Comparison of ENCODE assay signal across 22 cellular contexts in the genomic region with DNA sequence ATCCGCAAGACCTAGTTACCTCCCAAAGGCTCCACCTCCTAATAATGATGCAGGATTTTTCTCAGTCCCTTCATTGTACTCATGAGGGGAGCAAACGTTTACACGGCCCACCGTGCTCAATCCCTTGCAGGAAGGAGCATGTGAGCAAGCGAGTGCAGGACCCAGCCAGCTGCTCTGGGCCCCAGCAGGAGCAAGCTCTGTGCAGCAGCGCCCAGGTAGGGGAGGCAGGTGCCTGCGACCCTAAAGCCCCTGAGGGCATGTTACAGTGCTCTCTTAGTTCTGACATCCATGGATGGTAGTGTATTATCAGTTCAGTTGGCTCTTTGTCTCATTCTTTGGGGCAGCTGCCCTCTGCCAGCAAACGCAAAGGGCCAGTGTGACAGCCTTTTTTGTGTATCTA.
A peak's percentile ranks its signal among the peaks of the same experiment; 100 is the strongest.
DNase-seq lines count a peak whose midpoint lies in the region; ATAC-seq, FAIRE-seq and TF ChIP-seq lines count a peak whose summit lies in the region.
"Had no signal": no experiment of that assay in that cellular context is flagged by ENCODE, and none has a peak within 500 bp of the region (broad histone marks: within the 10 kb centered on the region; RNA-seq: fewer than 3 reads in every experiment).

No MANE protein-coding gene starts in this region.

- H3K79me2 ChIP-seq in K562 (ENCODE audit: control insufficient read depth, insufficient read depth, low read length), result no peaks in the 10 kb centered on the region

- peak overlapping the region; percentile 88 for H3K18ac ChIP-seq in IMR-90 (ENCODE audit: low read depth, low read length)

- no peaks in the 10 kb centered on the region for H3K27me3 Mint-ChIP-seq in osteocyte (ENCODE audit: unreplicated experiment)
- H3K27me3 Mint-ChIP-seq: B cell had no signal

- H3K4me2 ChIP-seq in IMR-90 (ENCODE audit: low read depth, low read length) (no peak overlapping the region), K562 (ENCODE audit: insufficient read depth, low read length) (no peak overlapping the region)

- H4K20me1 ChIP-seq in IMR-90 (ENCODE audit: insufficient read depth, low read length) (no peaks in the 10 kb centered on the region), K562 (replicated peaks; ENCODE audit: control insufficient read depth, insufficient read depth, low read length) (no peaks in the 10 kb centered on the region)

- BruUV-seq in IMR-90 (replicated peaks; lab: Mats Ljungman, UMichigan) (no TSS peak), K562 (replicated peaks; lab: Mats Ljungman, UMichigan) (no TSS peak)

- H2BK15ac ChIP-seq in IMR-90 (ENCODE audit: low read depth, low read length), result peak overlapping the region; percentile 88; the same call in 1 of the 3 replicates

- no peak for FAIRE-seq in K562 (lab: Jason Lieb, UNC)
- FAIRE-seq in pancreas (lab: Jason Lieb, UNC), result no peak
- FAIRE-seq: G401.6 had no signal

- no peaks in the 10 kb centered on the region for H3K36me3 Mint-ChIP-seq in osteocyte (ENCODE audit: unreplicated experiment)

- peak overlapping the region; percentile 49; the same call in 1 of the 2 replicates for H2AK5ac ChIP-seq in IMR-90 (ENCODE audit: low read depth, low read length)

- H3K9ac ChIP-seq in IMR-90 (ENCODE audit: low read depth, low read length) (no peak overlapping the region), K562 (ENCODE audit: insufficient read depth in 1 of 2, low read depth in 2 of 2, low read length in 2 of 2) (no peak overlapping the region)

- H2BK5ac ChIP-seq in IMR-90 (ENCODE audit: low read depth, low read length, poor library complexity, severe bottlenecking), result peak overlapping the region; percentile 57

- dilution Hi-C loops in IMR-90 (cut with HindIII; ENCODE audit: low sequenced_read_pairs, unreplicated experiment), result no loop called here

- 0 out of 2 replicates have a peak overlapping the region, but pooled peaks have one; percentile 64 for H3K14ac ChIP-seq in IMR-90 (replicated peaks; ENCODE audit: low read depth, low read length)

- ATAC-seq in IMR-90 (ENCODE audit: low read depth) (no peak), K562 (peak; percentile 37; the same call in 1 of the 3 replicates), pancreas (no peak)
- ATAC-seq: PC-3 had no signal

- no peaks in the 10 kb centered on the region for H3K9me3 ChIP-seq in IMR-90 (ENCODE audit: control insufficient read depth, insufficient read depth, low read length)
- no peaks in the 10 kb centered on the region for H3K9me3 ChIP-seq in K562 (replicated peaks; ENCODE audit: control insufficient read depth, insufficient read depth, low read depth, low read length)
- peaks cover 0 to 3% (median 0%) of the 10 kb centered on the region in 4 donors for H3K9me3 ChIP-seq in pancreas
- H3K9me3 ChIP-seq: SJCRH30 had no signal

- H3K4me1 ChIP-seq in IMR-90 (ENCODE audit: control insufficient read depth, insufficient read depth, low read length), result peaks cover 27% of the 10 kb centered on the region
- no peaks in the 10 kb centered on the region for H3K4me1 ChIP-seq in K562 (replicated peaks in 1 of 2; ENCODE audit: control insufficient read depth in 2 of 2, insufficient read depth in 2 of 2, low read length in 2 of 2)
- no peaks in the 10 kb centered on the region for H3K4me1 ChIP-seq in pancreas
- H3K4me1 ChIP-seq: SJCRH30 had no signal

- peaks cover 14% of the 10 kb centered on the region; the same call in 1 of the 2 replicates for H3K9me1 ChIP-seq in IMR-90 (ENCODE audit: insufficient read depth, low read length)
- no peaks in the 10 kb centered on the region for H3K9me1 ChIP-seq in K562 (ENCODE audit: control insufficient read depth, insufficient read depth, low read length)

- TF ChIP-seq CTCF in IMR-90 (conservative IDR thresholded peaks at IDR 0.05; ENCODE audit: low read depth, low read length), result no peak
- no peak for TF ChIP-seq CTCF in K562 (IDR thresholded peaks at IDR 0.05 in 2 of 3, conservative IDR thresholded peaks at IDR 0.05 in 1 of 3; ENCODE audit: insufficient read depth in 2 of 3, low read depth in 1 of 3, low read length in 3 of 3)
- TF ChIP-seq CTCF in osteocyte (IDR thresholded peaks at IDR 0.05), result no peak
- TF ChIP-seq CTCF in pancreas (IDR thresholded peaks at IDR 0.05), result no peak

- peak overlapping the region; percentile 85 for H4K91ac ChIP-seq in IMR-90 (ENCODE audit: insufficient read depth, low read depth, low read length)

- in situ Hi-C loops in IMR-90 (cut with MboI; ENCODE audit: low sequenced_read_pairs), result no loop called here
- in situ Hi-C loops in K562 (cut with MboI), result no loop called here

- no peak overlapping the region for H3K27ac Mint-ChIP-seq in osteocyte (ENCODE audit: unreplicated experiment)
- H3K27ac Mint-ChIP-seq: B cell had no signal

- H3K79me1 ChIP-seq in IMR-90 (ENCODE audit: low read depth in 1 of 2, low read length in 2 of 2), result no peaks in the 10 kb centered on the region

- TF ChIP-seq RAD21 in IMR-90 (IDR thresholded peaks at IDR 0.05; ENCODE audit: low read length) (no peak), K562 (CRISPR knock-in tag; conservative IDR thresholded peaks at IDR 0.05 in 1 of 2, IDR thresholded peaks at IDR 0.05 in 1 of 2) (no peak)

- H3K27me3 ChIP-seq in IMR-90 (ENCODE audit: control insufficient read depth, insufficient read depth, low read length) (no peaks in the 10 kb centered on the region), K562 (ENCODE audit: control insufficient read depth in 2 of 2, insufficient read depth in 2 of 2, low read length in 2 of 2) (no peaks in the 10 kb centered on the region), pancreas (no peaks in the 10 kb centered on the region)
- H3K27me3 ChIP-seq: SJCRH30 had no signal

- 82% methylated on average over 6 of the region's 8 CpGs; no CpG with 5 or more reads in 1 of the 2 experiments for WGBS in IMR-90 (ENCODE audit: extremely low coverage in 2 of 2, insufficient read length in 1 of 2), 2 experiments
- 1% methylated on average over 7 of the region's 8 CpGs for WGBS in K562 (ENCODE audit: insufficient coverage, low coverage, missing lambda C conversion rate)
- 79 to 87% methylated on average over 8 of the region's 8 CpGs for WGBS in pancreas, 2 donors

- H2BK20ac ChIP-seq in IMR-90 (ENCODE audit: low read depth, low read length), result peak overlapping the region; percentile 93

- TF ChIP-seq POLR2A in IMR-90 (IDR thresholded peaks at IDR 0.05; ENCODE audit: low read depth, low read length) (no peak), K562 (conservative IDR thresholded peaks at IDR 0.05) (no peak)

- DNase-seq in NCI-H146 (lab: John Stamatoyannopoulos, UW), result peak; percentile 18
- no peak for DNase-seq in NCI-H146 treated with DMSO at 0.1 percent for 48 hours (lab: John Stamatoyannopoulos, UW; ENCODE audit: unreplicated experiment)
- DNase-seq in IMR-90, result no peak
- DNase-seq in K562 (ENCODE audit: extremely low read depth in 1 of 4, low spot score in 3 of 4), result no peak
- DNase-seq in osteocyte (ENCODE audit: extremely low spot score, unreplicated experiment), result peak; percentile 69
- DNase-seq in NCI-H2107 treated with DMSO at 0.1 percent for 48 hours (lab: John Stamatoyannopoulos, UW; ENCODE audit: unreplicated experiment), result no peak
- DNase-seq in pancreas, result no peak
- no peak for DNase-seq in NCI-H2107 (lab: John Stamatoyannopoulos, UW)
- DNase-seq: COR-L47, DMS 273 treated with DMSO at 0.1 percent for 48 hours, H7, KBM-7, NCI-H1105 treated with DMSO at 0.1 percent for 48 hours, NCI-H187, NCI-H345, NCI-H524 treated with DMSO at 0.1 percent for 48 hours, PC-3, SJCRH30 had no signal

- intact Hi-C loops in IMR-90 (cut with micrococcal nuclease), result no loop called here
- intact Hi-C loops in K562 (cut with micrococcal nuclease), result no loop called here
- intact Hi-C loops in pancreas (cut with DNase I), result no loop called here

- H3K4me3 ChIP-seq in IMR-90 (ENCODE audit: insufficient read depth, low read depth, low read length) (no peak overlapping the region), K562 (no peak overlapping the region), pancreas (no peak overlapping the region)
- H3K4me3 ChIP-seq: SJCRH30 had no signal

- peak overlapping the region; percentile 91 for H3K4ac ChIP-seq in IMR-90 (ENCODE audit: low read depth, low read length)

- H2AK9ac ChIP-seq in IMR-90 (replicated peaks; ENCODE audit: low read depth, low read length, poor library complexity), result no peak overlapping the region

- peak overlapping the region; percentile 47 to 72; a peak in 3 of 4 replicates for H4K8ac ChIP-seq in IMR-90 (ENCODE audit: low read depth in 2 of 2, low read length in 2 of 2)

- no peak overlapping the region for H3K23ac ChIP-seq in IMR-90 (ENCODE audit: low read depth, low read length)

- no peak overlapping the region for H3K56ac ChIP-seq in IMR-90 (ENCODE audit: extremely low read depth, insufficient read depth, low read length)

- H3K9me3 Mint-ChIP-seq in osteocyte (ENCODE audit: unreplicated experiment), result peaks cover 3% of the 10 kb centered on the region

- no peak overlapping the region for H3K4me3 Mint-ChIP-seq in osteocyte (ENCODE audit: unreplicated experiment)
- H3K4me3 Mint-ChIP-seq: B cell had no signal

- peaks cover 35% of the 10 kb centered on the region for H3K4me1 Mint-ChIP-seq in osteocyte (ENCODE audit: unreplicated experiment)
- H3K4me1 Mint-ChIP-seq: B cell had no signal

- no peak overlapping the region for H3K27ac ChIP-seq in IMR-90 (ENCODE audit: insufficient read depth, low read length)
- H3K27ac ChIP-seq in K562 (ENCODE audit: extremely low read depth, low read depth, low read length), result no peak overlapping the region
- H3K27ac ChIP-seq in pancreas, result no peak overlapping the region
- H3K27ac ChIP-seq: 22Rv1, RWPE1, SJCRH30 had no signal

- H3K36me3 ChIP-seq in IMR-90 (ENCODE audit: control insufficient read depth, insufficient read depth, low read length) (no peaks in the 10 kb centered on the region), K562 (ENCODE audit: control insufficient read depth, insufficient read depth, low read length) (no peaks in the 10 kb centered on the region), pancreas (no peaks in the 10 kb centered on the region)
- H3K36me3 ChIP-seq: SJCRH30 had no signal

- H4K5ac ChIP-seq in IMR-90 (ENCODE audit: low read depth, low read length), result no peak overlapping the region

- POLR2A ChIA-PET in IMR-90 (lab: Charles Lee; ENCODE audit: unreplicated experiment) (no interaction called here), K562 (lab: Yijun Ruan, JAX) (no interaction called here)

- H2AFZ ChIP-seq in IMR-90 (replicated peaks; ENCODE audit: low read length, poor library complexity) (no peak overlapping the region), K562 (ENCODE audit: low read depth, low read length) (no peak overlapping the region)

- H2BK120ac ChIP-seq in IMR-90 (ENCODE audit: low read depth, low read length), result peak overlapping the region; percentile 91

- no peak for TF ChIP-seq EP300 in K562 (IDR thresholded peaks at IDR 0.05; ENCODE audit: low read length)

- CTCF ChIA-PET in IMR-90 (lab: Yijun Ruan, JAX) (no interaction called here), K562 (lab: Yijun Ruan, JAX; ENCODE audit: low intra/inter-chr PET ratio) (no interaction called here)

TF ChIP-seq in IMR-90, 13 proteins besides CTCF, POLR2A, EP300 and RAD21 (continues in another document):
- TF ChIP-seq FOS (IDR thresholded peaks at IDR 0.05; ENCODE audit: low read depth, low read length) (no peak), BHLHE40 (IDR thresholded peaks at IDR 0.05; ENCODE audit: low read depth, low read length) (no peak)

TF ChIP-seq in K562, 482 proteins besides CTCF, POLR2A, EP300 and RAD21 (continues in another document):
- TF ChIP-seq ZNF140 (CRISPR knock-in tag; IDR thresholded peaks at IDR 0.05), result no peak

Comparison
In these comparisons a context has a peak if more than half of its experiments do, and no peak if none do; other contexts are left out.
1. DNase-seq: peak in NCI-H146 (single experiment) and osteocyte (single experiment); none in NCI-H146 treated with DMSO at 0.1 percent for 48 hours (single experiment), IMR-90 (single experiment), K562 (0 of 4), NCI-H2107 treated with DMSO at 0.1 percent for 48 hours (single experiment), pancreas (0 of 6) and NCI-H2107 (single experiment).